Comparison of ENCODE assay signal across 10 cellular contexts in the genomic region with DNA sequence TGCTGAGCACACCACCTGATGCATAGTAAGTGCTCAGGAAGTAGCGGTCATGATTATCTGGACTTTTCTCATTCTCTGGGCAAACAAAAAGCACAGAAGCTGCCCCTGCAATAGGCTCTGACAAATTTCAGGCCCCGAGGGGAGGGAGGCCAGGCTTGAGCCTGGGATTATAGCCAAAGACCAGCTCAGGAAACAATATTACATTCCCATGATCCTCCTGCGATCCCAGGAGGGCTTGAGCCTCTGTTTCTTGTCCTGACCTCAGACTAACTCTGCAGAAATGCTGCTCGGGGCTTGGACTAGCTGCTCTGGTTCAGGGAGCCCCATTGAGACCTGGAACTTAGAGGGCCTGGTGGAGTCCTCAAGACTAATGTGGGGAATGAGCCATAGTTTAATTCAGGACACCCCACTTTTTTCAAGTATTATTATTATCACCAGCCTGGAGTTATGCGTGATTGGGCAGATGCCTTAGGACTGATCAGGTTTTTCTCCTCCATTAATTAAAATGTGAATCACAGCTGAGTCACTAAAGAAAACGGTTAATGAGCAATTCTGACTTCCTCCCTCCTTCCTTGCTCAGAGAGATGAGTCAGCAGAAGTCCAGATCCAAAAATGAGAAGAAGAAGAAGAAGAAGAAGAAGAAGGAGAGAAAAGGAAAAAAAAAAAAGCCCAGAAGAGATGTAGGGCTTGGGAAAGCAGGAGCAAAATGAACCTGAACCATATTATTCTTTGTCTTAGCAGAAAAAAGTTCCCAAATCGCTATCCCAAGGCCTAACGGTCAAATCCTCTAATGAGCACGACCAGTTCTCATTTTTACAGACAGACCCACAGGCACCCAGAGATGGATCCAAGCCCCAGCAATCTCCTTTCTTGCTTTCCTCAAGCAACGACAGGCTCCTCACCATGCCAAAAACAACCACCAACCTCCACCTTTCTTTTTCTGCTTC.
DNase-seq lines count a peak whose midpoint lies in the region; ATAC-seq and TF ChIP-seq lines count a peak whose summit lies in the region.
"Had no signal": no experiment of that assay in that cellular context is flagged by ENCODE, and none has a peak within 500 bp of the region (broad histone marks: within the 10 kb centered on the region; RNA-seq: fewer than 3 reads in every experiment).

No MANE protein-coding gene starts in this region.

- peaks cover 13% of the 10 kb centered on the region for H3K4me1 Mint-ChIP-seq in osteocyte (ENCODE audit: unreplicated experiment)
- no peaks in the 10 kb centered on the region for H3K4me1 Mint-ChIP-seq in activated CD4-positive, alpha-beta memory T cell treated with anti-CD3 and anti-CD28 coated beads, Interleukin-2, amount 10 ng/mL, durations not matched to agents 7 days and 5 days
- H3K4me1 Mint-ChIP-seq: activated naive CD8-positive, alpha-beta T cell treated with anti-CD3 and anti-CD28 coated beads, Interleukin-2, amount 50 U/mL, for 24 hours had no signal

- H3K4me2 ChIP-seq in PC-3 (ENCODE audit: low read length): peak overlapping the region; percentile 76

- BruUV-seq in PC-3 (replicated peaks; lab: Mats Ljungman, UMichigan): TSS peak; percentile 75

- H3K4me1 ChIP-seq in PC-3 (ENCODE audit: insufficient read depth, low read length) (peaks cover 37% of the 10 kb centered on the region), endocrine pancreas (ENCODE audit: control insufficient read depth, insufficient read depth, low read length) (no peaks in the 10 kb centered on the region)

- H3K27me3 ChIP-seq in PC-3 (ENCODE audit: low read length) (no peaks in the 10 kb centered on the region), endocrine pancreas (ENCODE audit: control insufficient read depth, insufficient read depth, low read length) (no peaks in the 10 kb centered on the region)
- H3K27me3 ChIP-seq: upper lobe of left lung had no signal

- peaks cover 11% of the 10 kb centered on the region for H3F3A ChIP-seq in PC-3 (ENCODE audit: low read length, unreplicated experiment)

- H3K27ac ChIP-seq in PC-3 (ENCODE audit: low read length): peak overlapping the region; percentile 94
- H3K27ac ChIP-seq: upper lobe of left lung had no signal

- peak; percentile 94 for ATAC-seq in PC-3
- no peak for ATAC-seq in HG03571 (IDR thresholded peaks at IDR 0.05; ENCODE audit: unreplicated experiment)
- no peak for ATAC-seq in GM18861 (IDR thresholded peaks at IDR 0.05; ENCODE audit: unreplicated experiment)
- ATAC-seq: activated naive CD8-positive, alpha-beta T cell treated with anti-CD3 and anti-CD28 coated beads, Interleukin-2, amount 50 U/mL, for 24 hours had no signal

- no peaks in the 10 kb centered on the region for H3K79me2 ChIP-seq in PC-3 (ENCODE audit: low read length)

- peak overlapping the region; percentile 85 for H3K9ac ChIP-seq in PC-3 (ENCODE audit: low read length)
- H3K9ac ChIP-seq in endocrine pancreas (ENCODE audit: control insufficient read depth, insufficient read depth, low read length): peak overlapping the region; percentile 19

- H3K4me3 ChIP-seq in PC-3 (ENCODE audit: low read length) (peak overlapping the region; percentile 40; the same call in 1 of the 2 replicates), endocrine pancreas (ENCODE audit: control insufficient read depth, insufficient read depth, low read length) (no peak overlapping the region)
- H3K4me3 ChIP-seq: upper lobe of left lung had no signal

- peaks cover 12% of the 10 kb centered on the region for H3K9me3 Mint-ChIP-seq in osteocyte (ENCODE audit: unreplicated experiment)
- H3K9me3 Mint-ChIP-seq in activated CD4-positive, alpha-beta memory T cell treated with anti-CD3 and anti-CD28 coated beads, Interleukin-2, amount 10 ng/mL, durations not matched to agents 7 days and 5 days: peaks cover 12% of the 10 kb centered on the region

- CTCF ChIA-PET in PC-3 (lab: Charles Lee): interaction anchor here (0.7 to 0.8 kb wide), 3 partner anchors 30 to 190 kb away, joined by 3 to 17 read pairs (median 3); no protein-coding TSS in a partner anchor
- CTCF ChIA-PET in activated CD4-positive, alpha-beta memory T cell treated with anti-CD3 and anti-CD28 coated beads, Interleukin-2, amount 10 ng/mL, durations not matched to agents 7 days and 5 days (lab: Charles Lee): no interaction called here

- TF ChIP-seq CTCF in PC-3 (conservative IDR thresholded peaks at IDR 0.05; ENCODE audit: low read depth, low read length) (no peak), osteocyte (IDR thresholded peaks at IDR 0.05) (no peak)

- H3K4me3 Mint-ChIP-seq in osteocyte (ENCODE audit: unreplicated experiment): no peak overlapping the region
- no peak overlapping the region for H3K4me3 Mint-ChIP-seq in activated CD4-positive, alpha-beta memory T cell treated with anti-CD3 and anti-CD28 coated beads, Interleukin-2, amount 10 ng/mL, durations not matched to agents 7 days and 5 days
- H3K4me3 Mint-ChIP-seq: activated naive CD8-positive, alpha-beta T cell treated with anti-CD3 and anti-CD28 coated beads, Interleukin-2, amount 50 U/mL, for 24 hours had no signal

- H3K9me2 ChIP-seq in PC-3 (replicated peaks; ENCODE audit: low read length): no peaks in the 10 kb centered on the region

- H3K36me3 ChIP-seq in PC-3 (ENCODE audit: low read depth, low read length): no peaks in the 10 kb centered on the region
- no peaks in the 10 kb centered on the region for H3K36me3 ChIP-seq in endocrine pancreas (ENCODE audit: control insufficient read depth, insufficient read depth, low read length)
- H3K36me3 ChIP-seq: upper lobe of left lung had no signal

- H3K9me3 ChIP-seq in PC-3 (ENCODE audit: low read length) (no peaks in the 10 kb centered on the region), endocrine pancreas (ENCODE audit: control insufficient read depth, low read length) (no peaks in the 10 kb centered on the region)

- no peaks in the 10 kb centered on the region for H3K27me3 Mint-ChIP-seq in osteocyte (ENCODE audit: unreplicated experiment)
- no peaks in the 10 kb centered on the region for H3K27me3 Mint-ChIP-seq in activated CD4-positive, alpha-beta memory T cell treated with anti-CD3 and anti-CD28 coated beads, Interleukin-2, amount 10 ng/mL, durations not matched to agents 7 days and 5 days

- DNase-seq in GM03348 (ENCODE audit: low spot score) (peak; percentile 84), PC-3 (peak; percentile 99), osteocyte (ENCODE audit: extremely low spot score, unreplicated experiment) (no peak), posterior cingulate gyrus (no peak)
- DNase-seq in activated CD4-positive, alpha-beta memory T cell treated with anti-CD3 and anti-CD28 coated beads, Interleukin-2, amount 10 ng/mL, durations not matched to agents 7 days and 5 days: no peak
- DNase-seq: activated naive CD8-positive, alpha-beta T cell treated with anti-CD3 and anti-CD28 coated beads, Interleukin-2, amount 50 U/mL, for 24 hours; upper lobe of left lung had no signal

- H2AFZ ChIP-seq in PC-3 (ENCODE audit: low read length): peak overlapping the region; percentile 26; the same call in 1 of the 2 replicates

- POLR2A ChIA-PET in PC-3 (lab: Charles Lee; ENCODE audit: unreplicated experiment): no interaction called here
- POLR2A ChIA-PET in activated CD4-positive, alpha-beta memory T cell treated with anti-CD3 and anti-CD28 coated beads, Interleukin-2, amount 10 ng/mL, durations not matched to agents 7 days and 5 days (lab: Charles Lee): no interaction called here

- H4K20me1 ChIP-seq in PC-3 (ENCODE audit: low read length): no peaks in the 10 kb centered on the region

- H3K36me3 Mint-ChIP-seq in osteocyte (ENCODE audit: unreplicated experiment): no peaks in the 10 kb centered on the region
- no peaks in the 10 kb centered on the region for H3K36me3 Mint-ChIP-seq in activated CD4-positive, alpha-beta memory T cell treated with anti-CD3 and anti-CD28 coated beads, Interleukin-2, amount 10 ng/mL, durations not matched to agents 7 days and 5 days (ENCODE audit: low read depth)

- H3K27ac Mint-ChIP-seq in osteocyte (ENCODE audit: unreplicated experiment): peak overlapping the region; percentile 36
- H3K27ac Mint-ChIP-seq in activated CD4-positive, alpha-beta memory T cell treated with anti-CD3 and anti-CD28 coated beads, Interleukin-2, amount 10 ng/mL, durations not matched to agents 7 days and 5 days: no peak overlapping the region
- H3K27ac Mint-ChIP-seq: activated naive CD8-positive, alpha-beta T cell treated with anti-CD3 and anti-CD28 coated beads, Interleukin-2, amount 50 U/mL, for 24 hours had no signal

- intact Hi-C loops in PC-3 (cut with micrococcal nuclease) (loop anchor here (2.0 kb wide), 1 partner anchor 32 kb away; no protein-coding TSS in a partner anchor), posterior cingulate gyrus (cut with DNase I) (no loop called here)

Comparison
In these comparisons a context has a peak if more than half of its experiments do, and no peak if none do; other contexts are left out.
1. DNase-seq: peak in GM03348 (single experiment) and PC-3 (single experiment); none in osteocyte (single experiment), posterior cingulate gyrus (0 of 10) and activated CD4-positive, alpha-beta memory T cell treated with anti-CD3 and anti-CD28 coated beads, Interleukin-2, amount 10 ng/mL, durations not matched to agents 7 days and 5 days (single experiment).